In genomic region chr2:2862386-2862785, GRCh38 we compare ENCODE assay signal across 6 cellular contexts.
"Had no signal": no experiment of that assay in that cellular context is flagged by ENCODE, and none has a peak within 500 bp of the region (broad histone marks: within the 10 kb centered on the region; RNA-seq: fewer than 3 reads in every experiment).

No MANE protein-coding gene starts in this region.

- H3K4me3 ChIP-seq: GM23248, K562 had no signal

- H3K9me3 Mint-ChIP-seq: H9 had no signal

- ATAC-seq: K562 had no signal

- DNase-seq: GM23248, GOT3, H9, HCEC 1CT, IMR-90 had no signal

- H3K27ac ChIP-seq: GM23248 had no signal

- H3K4me3 Mint-ChIP-seq: H9 had no signal

- H3K27ac Mint-ChIP-seq: H9 had no signal
